In genomic region chr6:143192766-143193165, GRCh38 we compare ENCODE assay signal across 21 cellular contexts.
DNase-seq lines count a peak whose midpoint lies in the region; ATAC-seq, FAIRE-seq and TF ChIP-seq lines count a peak whose summit lies in the region.
"Had no signal": no experiment of that assay in that cellular context is flagged by ENCODE, and none has a peak within 500 bp of the region (broad histone marks: within the 10 kb centered on the region; RNA-seq: fewer than 3 reads in every experiment).

No MANE protein-coding gene starts in this region.

- intact Hi-C loops in PC-3 (cut with micrococcal nuclease) (no loop called here), Right ventricle myocardium inferior (cut with DNase I) (no loop called here)

- no peak overlapping the region for H3K9ac ChIP-seq in PC-3 (ENCODE audit: low read length)
- H3K9ac ChIP-seq in keratinocyte (ENCODE audit: control insufficient read depth, extremely low read depth, insufficient read depth, low read length): no peak overlapping the region
- H3K9ac ChIP-seq: BLaER1 had no signal

- H3K79me2 ChIP-seq in PC-3 (ENCODE audit: low read length) (no peaks in the 10 kb centered on the region), keratinocyte (ENCODE audit: control insufficient read depth, insufficient read depth, low read length) (no peaks in the 10 kb centered on the region)

- no peaks in the 10 kb centered on the region for H3K9me2 ChIP-seq in PC-3 (replicated peaks; ENCODE audit: low read length)

- H2AFZ ChIP-seq in PC-3 (ENCODE audit: low read length) (no peak overlapping the region), keratinocyte (ENCODE audit: control insufficient read depth, low read length) (no peak overlapping the region)
- H2AFZ ChIP-seq: GM23338 had no signal

- H3F3A ChIP-seq in PC-3 (ENCODE audit: low read length, unreplicated experiment): no peaks in the 10 kb centered on the region

- H3K27me3 ChIP-seq in PC-3 (ENCODE audit: low read length): no peaks in the 10 kb centered on the region
- H3K27me3 ChIP-seq in keratinocyte (ENCODE audit: control insufficient read depth, extremely low read depth, insufficient read depth, low read length): no peaks in the 10 kb centered on the region
- H3K27me3 ChIP-seq in Peyer's patch: no peaks in the 10 kb centered on the region
- H3K27me3 ChIP-seq: BLaER1 had no signal

- no TSS peak for BruUV-seq in PC-3 (replicated peaks; lab: Mats Ljungman, UMichigan)

- H3K4me3 ChIP-seq in PC-3 (ENCODE audit: low read length): no peak overlapping the region
- no peak overlapping the region for H3K4me3 ChIP-seq in epithelial cell of esophagus (ENCODE audit: low read length)
- H3K4me3 ChIP-seq in keratinocyte (ENCODE audit: control insufficient read depth in 2 of 3, extremely low read depth in 1 of 3, insufficient read depth in 2 of 3, low read depth in 1 of 3, low read length in 3 of 3): no peak overlapping the region
- no peak overlapping the region for H3K4me3 ChIP-seq in Peyer's patch
- H3K4me3 ChIP-seq: BLaER1, GM23338 had no signal

- H3K4me2 ChIP-seq in PC-3 (ENCODE audit: low read length) (no peak overlapping the region), keratinocyte (ENCODE audit: control insufficient read depth, extremely low read depth, insufficient read depth, low read depth, low read length) (no peak overlapping the region)
- H3K4me2 ChIP-seq: BLaER1, GM23338 had no signal

- dilution Hi-C loops in keratinocyte (cut with MboI; ENCODE audit: extremely low pct_ligation_motif_present, low sequenced_read_pairs): no loop called here

- no peaks in the 10 kb centered on the region; the same call in 1 of the 2 replicates for H3K4me1 ChIP-seq in PC-3 (ENCODE audit: insufficient read depth, low read length)
- H3K4me1 ChIP-seq in keratinocyte (ENCODE audit: control insufficient read depth, extremely low read depth, insufficient read depth, low read length): peaks cover 10% of the 10 kb centered on the region
- H3K4me1 ChIP-seq in Peyer's patch: no peaks in the 10 kb centered on the region
- H3K4me1 ChIP-seq: BLaER1, Caco-2 had no signal

- H3K27ac ChIP-seq in PC-3 (ENCODE audit: low read length) (no peak overlapping the region), keratinocyte (ENCODE audit: control insufficient read depth, insufficient read depth, low read length) (no peak overlapping the region), Peyer's patch (no peak overlapping the region)
- H3K27ac ChIP-seq: 22Rv1, BLaER1, C4-2B had no signal

- DNase-seq in PC-3 (no peak), epithelial cell of esophagus (ENCODE audit: low read depth) (peak; percentile 29), keratinocyte (ENCODE audit: low read depth, low spot score) (no peak), Right ventricle myocardium inferior (ENCODE audit: missing footprints) (no peak), Peyer's patch (no peak)
- DNase-seq: Caco-2; CD4-positive, CD25-positive, alpha-beta regulatory T cell; CD8-positive, alpha-beta T cell; DMS153; DND-41; H9 had no signal

- TF ChIP-seq CTCF in PC-3 (conservative IDR thresholded peaks at IDR 0.05; ENCODE audit: low read depth, low read length): no peak
- no peak for TF ChIP-seq CTCF in epithelial cell of esophagus (IDR thresholded peaks at IDR 0.05; ENCODE audit: insufficient read depth, low read depth, low read length, missing control alignments)
- TF ChIP-seq CTCF in keratinocyte (optimal IDR thresholded peaks at IDR 0.05 in 1 of 3, IDR thresholded peaks at IDR 0.05 in 1 of 3, conservative IDR thresholded peaks at IDR 0.05 in 1 of 3; ENCODE audit: extremely low read depth in 1 of 3, insufficient read depth in 2 of 3, low read length in 3 of 3): no peak
- no peak for TF ChIP-seq CTCF in Peyer's patch (IDR thresholded peaks at IDR 0.05)

- CTCF ChIA-PET in PC-3 (lab: Charles Lee): no interaction called here

- H4K20me1 ChIP-seq in PC-3 (ENCODE audit: low read length) (no peaks in the 10 kb centered on the region), keratinocyte (ENCODE audit: control insufficient read depth, extremely low read depth, insufficient read depth, low read length) (no peaks in the 10 kb centered on the region)
- H4K20me1 ChIP-seq: BLaER1 had no signal

- H3K36me3 ChIP-seq in PC-3 (ENCODE audit: low read depth, low read length) (no peaks in the 10 kb centered on the region), keratinocyte (ENCODE audit: control insufficient read depth in 2 of 2, extremely low read depth in 1 of 2, insufficient read depth in 2 of 2, low read length in 2 of 2) (no peaks in the 10 kb centered on the region), Peyer's patch (no peaks in the 10 kb centered on the region)
- H3K36me3 ChIP-seq: BLaER1 had no signal

- H3K9me1 ChIP-seq in keratinocyte (ENCODE audit: control insufficient read depth, extremely low read depth, insufficient read depth, low read length): no peaks in the 10 kb centered on the region

- ATAC-seq in PC-3 (peak; percentile 31; the same call in 1 of the 2 replicates), Right ventricle myocardium inferior (no peak), HG03175 (IDR thresholded peaks at IDR 0.05; ENCODE audit: unreplicated experiment) (no peak)
- ATAC-seq: CD8-positive, alpha-beta T cell; GM23338; HCT116 had no signal

- peak; percentile 61 for FAIRE-seq in keratinocyte (lab: Jason Lieb, UNC)
- FAIRE-seq: A204.1, G401.6, GM12892, GM19239 had no signal

- POLR2A ChIA-PET in PC-3 (lab: Charles Lee; ENCODE audit: unreplicated experiment): no interaction called here

- H3K9me3 ChIP-seq in PC-3 (ENCODE audit: low read length): no peaks in the 10 kb centered on the region
- no peaks in the 10 kb centered on the region for H3K9me3 ChIP-seq in keratinocyte (ENCODE audit: control insufficient read depth, low read depth, low read length)
- H3K9me3 ChIP-seq in Peyer's patch: no peaks in the 10 kb centered on the region
- H3K9me3 ChIP-seq: BLaER1, Caco-2 had no signal

- no peak for TF ChIP-seq POLR2A in Peyer's patch (IDR thresholded peaks at IDR 0.05)
